17 cellular contexts compared by ENCODE assay signal in the genomic region with DNA sequence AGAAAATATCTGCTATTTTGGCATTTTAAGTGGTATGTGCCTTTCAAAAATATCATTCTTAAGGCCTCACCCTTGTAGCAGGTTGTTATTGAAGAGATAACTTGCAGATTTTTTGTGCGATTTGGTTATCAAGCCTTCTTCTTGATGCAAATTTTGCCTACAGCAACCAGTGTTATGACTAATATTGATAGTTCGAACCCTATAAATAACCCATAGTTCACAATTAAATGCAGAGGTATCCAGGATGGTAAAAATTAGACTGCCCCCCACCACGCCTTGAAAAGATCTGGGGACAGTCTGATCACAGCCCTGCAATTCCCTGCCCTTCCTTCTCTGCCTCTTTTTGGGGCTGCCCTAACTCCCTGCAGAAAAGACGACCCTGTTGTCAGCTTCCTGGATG.
"Had no signal": no experiment of that assay in that cellular context is flagged by ENCODE, and none has a peak within 500 bp of the region (broad histone marks: within the 10 kb centered on the region; RNA-seq: fewer than 3 reads in every experiment).

No MANE protein-coding gene starts in this region.

- H3K4me3 ChIP-seq: stomach, thoracic aorta, upper lobe of right lung had no signal

- H3K27me3 Mint-ChIP-seq: dendritic cell treated with granulocyte-macrophage colony-stimulating factor and Interleukin-4, amounts not matched to agents 40 ng/mL and 50 ng/mL, for 4 days had no signal

- H3K27me3 ChIP-seq: neutrophil, stomach, upper lobe of right lung had no signal

- H3K27ac Mint-ChIP-seq: activated naive CD8-positive, alpha-beta T cell treated with anti-CD3 and anti-CD28 coated beads, Interleukin-2, amount 50 U/mL, for 24 hours; activated T-helper 17 cell treated with anti-CD3 and anti-CD28 coated beads, Interleukin-2, amount 50 U/mL, for 72 hours; dendritic cell treated with granulocyte-macrophage colony-stimulating factor and Interleukin-4, amounts not matched to agents 40 ng/mL and 50 ng/mL, for 4 days; natural killer cell had no signal

- H3K36me3 ChIP-seq: neutrophil, stomach, thoracic aorta, upper lobe of right lung had no signal

- H3K9me3 ChIP-seq: neutrophil, stomach, thoracic aorta, upper lobe of right lung had no signal

- H3K4me1 ChIP-seq: foreskin keratinocyte, parathyroid adenoma, stomach, upper lobe of right lung had no signal

- H3K79me2 ChIP-seq: parathyroid adenoma had no signal

- H3K36me3 Mint-ChIP-seq: natural killer cell had no signal

- DNase-seq: activated naive CD4-positive, alpha-beta T cell treated with Interleukin-2 at 50 U/mL for 16 hours; activated naive CD8-positive, alpha-beta T cell treated with anti-CD3 and anti-CD28 coated beads, Interleukin-2, amount 50 U/mL, for 24 hours; aorta; cerebellar nuclear complex; effector memory CD4-positive, alpha-beta T cell; foreskin keratinocyte; glutamatergic neuron; mesendoderm; natural killer cell; stimulated activated CD4-positive, alpha-beta T cell treated with anti-CD3 and anti-CD28 coated beads, Interleukin-1b, Interleukin-23, amount 100 ng/mL, for 48 hours; stomach; upper lobe of right lung had no signal

- H3K4me3 Mint-ChIP-seq: activated naive CD8-positive, alpha-beta T cell treated with anti-CD3 and anti-CD28 coated beads, Interleukin-2, amount 50 U/mL, for 24 hours; activated T-helper 17 cell treated with anti-CD3 and anti-CD28 coated beads, Interleukin-2, amount 50 U/mL, for 72 hours; dendritic cell treated with granulocyte-macrophage colony-stimulating factor and Interleukin-4, amounts not matched to agents 40 ng/mL and 50 ng/mL, for 4 days; natural killer cell had no signal

- H3K4me1 Mint-ChIP-seq: activated naive CD8-positive, alpha-beta T cell treated with anti-CD3 and anti-CD28 coated beads, Interleukin-2, amount 50 U/mL, for 24 hours; activated T-helper 17 cell treated with anti-CD3 and anti-CD28 coated beads, Interleukin-2, amount 50 U/mL, for 72 hours had no signal

- H3K9ac ChIP-seq: parathyroid adenoma had no signal

- H3K9me3 Mint-ChIP-seq: activated naive CD8-positive, alpha-beta T cell treated with anti-CD3 and anti-CD28 coated beads, Interleukin-2, amount 50 U/mL, for 24 hours; activated T-helper 17 cell treated with anti-CD3 and anti-CD28 coated beads, Interleukin-2, amount 50 U/mL, for 72 hours; dendritic cell treated with granulocyte-macrophage colony-stimulating factor and Interleukin-4, amounts not matched to agents 40 ng/mL and 50 ng/mL, for 4 days; natural killer cell had no signal

- ATAC-seq: activated naive CD8-positive, alpha-beta T cell treated with anti-CD3 and anti-CD28 coated beads, Interleukin-2, amount 50 U/mL, for 24 hours; activated T-helper 17 cell treated with anti-CD3 and anti-CD28 coated beads, Interleukin-2, amount 50 U/mL, for 72 hours; foreskin keratinocyte; natural killer cell; upper lobe of right lung had no signal

- H2AFZ ChIP-seq: parathyroid adenoma had no signal

- H3K27ac ChIP-seq: foreskin keratinocyte, neutrophil, parathyroid adenoma, stomach, thoracic aorta, upper lobe of right lung had no signal
